26 cellular contexts compared by ENCODE assay signal in genomic region chr16:23306199-23307100, GRCh38. TPM values are rescaled to one million over a fixed set of nuclear protein-coding genes. Genes with fewer than 3 reads are reported as not detected.
DNase-seq lines count a peak whose midpoint lies in the region; ATAC-seq and TF ChIP-seq lines count a peak whose summit lies in the region.
"Had no signal": no experiment of that assay in that cellular context is flagged by ENCODE, and none has a peak within 500 bp of the region (broad histone marks: within the 10 kb centered on the region; RNA-seq: fewer than 3 reads in every experiment).

No MANE protein-coding gene starts in this region.

- TF ChIP-seq CTCF in SK-N-SH (IDR thresholded peaks at IDR 0.05) = no peak
- no peak for TF ChIP-seq CTCF in HEK293 (tag by site-specific recombination; IDR thresholded peaks at IDR 0.05)
- TF ChIP-seq CTCF in mucosa of descending colon (IDR thresholded peaks at IDR 0.05) = no peak

- H3K9me2 ChIP-seq in SK-N-SH = no peaks in the 10 kb centered on the region

- CTCF ChIA-PET in SK-N-SH (lab: Yijun Ruan, JAX) = no interaction called here
- CTCF ChIA-PET in HEK293 (lab: Yijun Ruan, JAX) = interaction anchor here (0.5 kb wide), 1 partner anchor 10 kb away, joined by 3 read pairs; no protein-coding TSS in a partner anchor

- H3K36me3 Mint-ChIP-seq in activated T-helper 17 cell treated with anti-CD3 and anti-CD28 coated beads, Interleukin-2, amount 50 U/mL, for 72 hours (ENCODE audit: low read depth) = no peaks in the 10 kb centered on the region
- H3K36me3 Mint-ChIP-seq: CD14-positive monocyte; CD8-positive, alpha-beta memory T cell had no signal

- POLR2A ChIA-PET in SK-N-SH (lab: Yijun Ruan, JAX) = no interaction called here
- POLR2A ChIA-PET in HEK293 (lab: Yijun Ruan, JAX) = no interaction called here

- H3K23ac ChIP-seq in mesendoderm (ENCODE audit: low read length) = no peak overlapping the region

- H3K9ac ChIP-seq in SK-N-SH (no peak overlapping the region), mesendoderm (ENCODE audit: low read length) (no peak overlapping the region)
- H3K9ac ChIP-seq: BLaER1 treated with 17β-estradiol and CSF1 and Interleukin-3, amounts not matched to agents 10 nM and 100 nM; GM23248 had no signal

- H4K5ac ChIP-seq in mesendoderm (ENCODE audit: low read length) = no peak overlapping the region

- H3K4me3 Mint-ChIP-seq in activated T-helper 17 cell treated with anti-CD3 and anti-CD28 coated beads, Interleukin-2, amount 50 U/mL, for 72 hours = no peak overlapping the region
- H3K4me3 Mint-ChIP-seq: CD14-positive monocyte; CD4-positive, alpha-beta T cell; CD8-positive, alpha-beta memory T cell had no signal

- H4K20me1 ChIP-seq in SK-N-SH (ENCODE audit: insufficient read depth) = no peaks in the 10 kb centered on the region
- H4K20me1 ChIP-seq: BLaER1 treated with 17β-estradiol and CSF1 and Interleukin-3, amounts not matched to agents 10 nM and 100 nM had no signal

- H3K56ac ChIP-seq in mesendoderm (ENCODE audit: low read length) = no peak overlapping the region

- no peak overlapping the region for H2BK5ac ChIP-seq in mesendoderm (ENCODE audit: low read length)

- WGBS in SK-N-SH (ENCODE audit: low lambda C conversion rate) = 26% methylated on average over 7 of the region's 7 CpGs
- no CpG with 5 or more reads among the region's 7 CpGs for WGBS in mesendoderm (ENCODE audit: extremely low coverage, insufficient coverage, low lambda C conversion rate)

- no peaks in the 10 kb centered on the region for H3K9me3 Mint-ChIP-seq in activated T-helper 17 cell treated with anti-CD3 and anti-CD28 coated beads, Interleukin-2, amount 50 U/mL, for 72 hours
- H3K9me3 Mint-ChIP-seq: CD4-positive, alpha-beta T cell had no signal

- intact Hi-C loops in mucosa of descending colon (cut with DNase I, micrococcal nuclease) = no loop called here

- H3K79me1 ChIP-seq in mesendoderm (ENCODE audit: low read length) = no peaks in the 10 kb centered on the region

- H3K18ac ChIP-seq in mesendoderm (ENCODE audit: low read length) = no peak overlapping the region

- no peak overlapping the region for H3K27ac Mint-ChIP-seq in activated T-helper 17 cell treated with anti-CD3 and anti-CD28 coated beads, Interleukin-2, amount 50 U/mL, for 72 hours
- H3K27ac Mint-ChIP-seq: CD14-positive monocyte; CD4-positive, alpha-beta T cell had no signal

- H2BK120ac ChIP-seq in mesendoderm (ENCODE audit: low read depth, low read length) = no peak overlapping the region

- H2BK15ac ChIP-seq in mesendoderm (replicated peaks; ENCODE audit: low read depth) = no peak overlapping the region

- H3K36me3 ChIP-seq in SK-N-SH (replicated peaks in 1 of 2; ENCODE audit: control insufficient read depth in 1 of 2, insufficient read depth in 2 of 2, low read length in 1 of 2) = no peaks in the 10 kb centered on the region
- no peaks in the 10 kb centered on the region for H3K36me3 ChIP-seq in HEK293 (ENCODE audit: control insufficient read depth in 2 of 2, insufficient read depth in 1 of 2, low read length in 2 of 2)
- H3K36me3 ChIP-seq in mucosa of descending colon (ENCODE audit: low read depth) = no peaks in the 10 kb centered on the region
- no peaks in the 10 kb centered on the region for H3K36me3 ChIP-seq in mesendoderm (ENCODE audit: control insufficient read depth, insufficient read depth, low read length)
- H3K36me3 ChIP-seq: BE2C; BLaER1 treated with 17β-estradiol and CSF1 and Interleukin-3, amounts not matched to agents 10 nM and 100 nM had no signal

- H2AFZ ChIP-seq in SK-N-SH (ENCODE audit: low read depth) = no peak overlapping the region
- H2AFZ ChIP-seq: GM23248 had no signal

- peaks cover 24% of the 10 kb centered on the region for H3K27me3 Mint-ChIP-seq in activated T-helper 17 cell treated with anti-CD3 and anti-CD28 coated beads, Interleukin-2, amount 50 U/mL, for 72 hours

- no peak overlapping the region for H3K4me2 ChIP-seq in SK-N-SH
- no peak overlapping the region for H3K4me2 ChIP-seq in mesendoderm (ENCODE audit: low read length)
- H3K4me2 ChIP-seq: A549; BLaER1 treated with 17β-estradiol and CSF1 and Interleukin-3, amounts not matched to agents 10 nM and 100 nM had no signal

- H3K27ac ChIP-seq in SK-N-SH (ENCODE audit: low read depth in 2 of 2, low read length in 1 of 2) = no peak overlapping the region
- no peak overlapping the region for H3K27ac ChIP-seq in HEK293 (ENCODE audit: extremely low read depth, low read depth, low read length)
- no peak overlapping the region for H3K27ac ChIP-seq in mesendoderm (ENCODE audit: low read depth, low read length)
- H3K27ac ChIP-seq: A549; BLaER1 treated with 17β-estradiol and CSF1 and Interleukin-3, amounts not matched to agents 10 nM and 100 nM; GM23248 had no signal

- ATAC-seq in SK-N-SH treated with all-trans-retinoic acid at 6 μM for 48 hours (no peak), mucosa of descending colon (peak; percentile 53), HG03175 (IDR thresholded peaks at IDR 0.05; ENCODE audit: unreplicated experiment) (no peak), GM19397 (IDR thresholded peaks at IDR 0.05; ENCODE audit: unreplicated experiment) (no peak)
- peak; percentile 37 for ATAC-seq in activated T-helper 17 cell treated with anti-CD3 and anti-CD28 coated beads, Interleukin-2, amount 50 U/mL, for 72 hours (replicated peaks)
- ATAC-seq: A549 had no signal

- H3K4me3 ChIP-seq in SK-N-SH (ENCODE audit: low read depth in 2 of 2, low read length in 1 of 2) = no peak overlapping the region
- H3K4me3 ChIP-seq in HEK293 (ENCODE audit: low read depth, low read length) = no peak overlapping the region
- no peak overlapping the region for H3K4me3 ChIP-seq in mucosa of descending colon
- no peak overlapping the region for H3K4me3 ChIP-seq in mesendoderm (ENCODE audit: low read length)
- H3K4me3 ChIP-seq: A549; BLaER1 treated with 17β-estradiol and CSF1 and Interleukin-3, amounts not matched to agents 10 nM and 100 nM; GM23248 had no signal

- DNase-seq in SK-N-SH (no peak), mucosa of descending colon (no peak), mesendoderm (no peak)
- DNase-seq: 8988T; ACHN; AML-193; BE2C; Calu3; CD4-positive, alpha-beta T cell; CD8-positive, alpha-beta memory T cell; DMS53; DMS79 treated with DMSO at 0.1 percent for 48 hours; GF-D8; GM23248; H7; HCEC 1CT had no signal

- H4K8ac ChIP-seq in mesendoderm (ENCODE audit: low read depth, low read length) = no peak overlapping the region

- H3K27me3 ChIP-seq in SK-N-SH (ENCODE audit: insufficient read depth) (peaks cover 16% of the 10 kb centered on the region), mesendoderm (ENCODE audit: insufficient read depth, low read length, poor library complexity) (peaks cover 16% of the 10 kb centered on the region)

- H3K4me1 ChIP-seq in SK-N-SH (ENCODE audit: control insufficient read depth in 1 of 2, insufficient read depth in 2 of 2, low read depth in 1 of 2, low read length in 1 of 2) (no peaks in the 10 kb centered on the region; a peak in 1 of 4 replicates), HEK293 (ENCODE audit: control insufficient read depth, insufficient read depth, low read length) (no peaks in the 10 kb centered on the region; the same call in 1 of the 2 replicates), mucosa of descending colon (ENCODE audit: low read depth) (peaks cover 16% of the 10 kb centered on the region), mesendoderm (ENCODE audit: control insufficient read depth, low read depth, low read length) (peaks cover 3% of the 10 kb centered on the region)
- H3K4me1 ChIP-seq: BE2C; BLaER1 treated with 17β-estradiol and CSF1 and Interleukin-3, amounts not matched to agents 10 nM and 100 nM had no signal

- no peaks in the 10 kb centered on the region for H3K79me2 ChIP-seq in SK-N-SH (ENCODE audit: insufficient read depth)
- no peaks in the 10 kb centered on the region for H3K79me2 ChIP-seq in mesendoderm (ENCODE audit: control insufficient read depth, insufficient read depth, low read length)

- H3K4ac ChIP-seq in mesendoderm (ENCODE audit: low read depth, low read length) = no peak overlapping the region

- peaks cover 4% of the 10 kb centered on the region for H3K4me1 Mint-ChIP-seq in activated T-helper 17 cell treated with anti-CD3 and anti-CD28 coated beads, Interleukin-2, amount 50 U/mL, for 72 hours
- H3K4me1 Mint-ChIP-seq: CD14-positive monocyte had no signal

- no peaks in the 10 kb centered on the region for H3F3A ChIP-seq in SK-N-SH (replicated peaks; ENCODE audit: insufficient read depth)

- TF ChIP-seq EP300 in SK-N-SH (IDR thresholded peaks at IDR 0.05; ENCODE audit: borderline replicate concordance in 1 of 2, low read depth in 1 of 2, low read length in 1 of 2) = no peak

- no peak for TF ChIP-seq RAD21 in SK-N-SH (IDR thresholded peaks at IDR 0.05; ENCODE audit: low read length)

- H3K9me3 ChIP-seq in SK-N-SH (no peaks in the 10 kb centered on the region), HEK293 (ENCODE audit: control insufficient read depth, insufficient read depth, low read depth, low read length) (no peaks in the 10 kb centered on the region), mucosa of descending colon (no peaks in the 10 kb centered on the region)
- H3K9me3 ChIP-seq: A549, BE2C had no signal

- H2AK5ac ChIP-seq in mesendoderm (ENCODE audit: low read length) = no peak overlapping the region

TF ChIP-seq in SK-N-SH treated with all-trans-retinoic acid at 6 μM for 48 hours, 23 proteins besides CTCF, POLR2A, EP300 and RAD21:
- TF ChIP-seq BACH2 (CRISPR knock-in tag; IDR thresholded peaks at IDR 0.05; ENCODE audit: borderline replicate concordance) (no peak), ZFP3 (CRISPR knock-in tag; IDR thresholded peaks at IDR 0.05) (peak; percentile 92)

TF ChIP-seq in SK-N-SH, 30 proteins besides CTCF, POLR2A, EP300 and RAD21 (continues in another document):
- no peak for TF ChIP-seq JUND (IDR thresholded peaks at IDR 0.05)
- TF ChIP-seq RXRA (IDR thresholded peaks at IDR 0.05; ENCODE audit: borderline replicate concordance, low read depth) = no peak

TF ChIP-seq in HEK293, 187 proteins besides CTCF, POLR2A, EP300 and RAD21 (continues in another document):
- TF ChIP-seq ZNF560 (tag by site-specific recombination; IDR thresholded peaks at IDR 0.05; ENCODE audit: borderline replicate concordance) (no peak), ZNF2 (tag by site-specific recombination; IDR thresholded peaks at IDR 0.05) (no peak), ZFP3 (tag by site-specific recombination; IDR thresholded peaks at IDR 0.05; ENCODE audit: low read depth) (peak; percentile 95), ZNF23 (tag by site-specific recombination; IDR thresholded peaks at IDR 0.05; ENCODE audit: borderline replicate concordance) (no peak), MEIS1 (CRISPR knock-in tag; IDR thresholded peaks at IDR 0.05; ENCODE audit: borderline replicate concordance) (no peak), ZNF133 (tag by site-specific recombination; IDR thresholded peaks at IDR 0.05) (peak; percentile 81), ZNF292 (tag by site-specific recombination; IDR thresholded peaks at IDR 0.05; ENCODE audit: borderline replicate concordance, low read depth) (no peak)

RNA-seq across cellular contexts. Expression of gene SCNN1B, which starts 4.3 kb away (rescaled TPM):
- polyA plus RNA-seq in SK-N-SH (2012; rRNA removed) = not detected in 2 replicates
- polyA plus RNA-seq in SK-N-SH (2012; cell fraction: cytosol; rRNA removed) = not detected in 2 replicates
- 0.06 TPM in 1 of 2 replicates, not detected in the other for polyA plus RNA-seq in SK-N-SH (2012; cell fraction: nucleus; rRNA removed)
- not detected for total RNA-seq in activated T-helper 17 cell treated with anti-CD3 and anti-CD28 coated beads, Interleukin-2, amount 50 U/mL, for 72 hours
- total RNA-seq in mucosa of descending colon = 100 to 1,000 TPM; 164 to 452 (median 204) TPM
- polyA plus RNA-seq in mesendoderm (2013, experiment 1 of 2) = 0.14 TPM
- polyA plus RNA-seq in mesendoderm (2013, experiment 2 of 2) = 0.22 TPM
- total RNA-seq: Calu3; CD4-positive, alpha-beta T cell; CD8-positive, alpha-beta memory T cell; Daoy; G401; GM23248 had no signal
- polyA plus RNA-seq: CD14-positive monocyte; CD8-positive, alpha-beta memory T cell; GM23248 had no signal

Comparison
In these comparisons a context has a peak if more than half of its experiments do, and no peak if none do; other contexts are left out.
1. ATAC-seq: peak in activated T-helper 17 cell treated with anti-CD3 and anti-CD28 coated beads, Interleukin-2, amount 50 U/mL, for 72 hours (single experiment) and mucosa of descending colon (single experiment); none in SK-N-SH treated with all-trans-retinoic acid at 6 μM for 48 hours (single experiment), HG03175 (single experiment) and GM19397 (single experiment).
2. RNA of gene SCNN1B, which starts 4.3 kb away (total RNA-seq): 164 to 452 TPM in mucosa of descending colon; not detected in activated T-helper 17 cell treated with anti-CD3 and anti-CD28 coated beads, Interleukin-2, amount 50 U/mL, for 72 hours; every median in the first group is over 100 times any median in the second.